ENCODE assay signal across 6 cellular contexts in the genomic region with DNA sequence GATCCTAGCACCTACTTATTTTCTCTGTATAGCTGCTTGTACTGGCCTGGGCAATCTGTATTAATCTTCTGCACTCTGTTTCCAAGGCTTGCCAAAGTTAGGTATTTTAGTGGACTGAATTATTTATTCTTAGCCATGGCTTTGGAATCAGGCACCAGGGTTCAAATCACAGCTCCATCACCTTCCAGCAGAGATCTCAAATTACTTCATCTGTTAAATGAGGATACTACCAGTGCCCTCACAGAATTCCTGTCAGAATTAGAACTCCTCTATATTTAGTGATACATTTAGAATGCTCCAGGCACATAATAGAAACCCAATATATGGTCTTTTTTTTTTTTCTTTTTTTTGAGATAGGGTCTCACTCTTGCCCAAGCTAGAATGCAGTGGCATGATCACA. TPM values are rescaled to one million over a fixed set of nuclear protein-coding genes. Genes with fewer than 3 reads are reported as not detected.
"Had no signal": no experiment of that assay in that cellular context is flagged by ENCODE, and none has a peak within 500 bp of the region (broad histone marks: within the 10 kb centered on the region; RNA-seq: fewer than 3 reads in every experiment).

No MANE protein-coding gene starts in this region.

- H3K4me3 ChIP-seq: GM23338, K562 had no signal

- H3K27ac ChIP-seq: HL-60 had no signal

- H3K4me3 Mint-ChIP-seq: GM23338, H9 had no signal

- DNase-seq: H9, HCEC 1CT, IMR-90 had no signal

- ATAC-seq: GM23338, K562 had no signal

- H3K27ac Mint-ChIP-seq: GM23338, H9 had no signal

- H3K4me1 Mint-ChIP-seq: GM23338, H9 had no signal

RNA-seq across cellular contexts. Expression of a gene that starts 17.6 kb away (rescaled TPM):
- polyA plus RNA-seq: K562 had no signal
